1 cellular context compared by ENCODE assay signal in the genomic region with DNA sequence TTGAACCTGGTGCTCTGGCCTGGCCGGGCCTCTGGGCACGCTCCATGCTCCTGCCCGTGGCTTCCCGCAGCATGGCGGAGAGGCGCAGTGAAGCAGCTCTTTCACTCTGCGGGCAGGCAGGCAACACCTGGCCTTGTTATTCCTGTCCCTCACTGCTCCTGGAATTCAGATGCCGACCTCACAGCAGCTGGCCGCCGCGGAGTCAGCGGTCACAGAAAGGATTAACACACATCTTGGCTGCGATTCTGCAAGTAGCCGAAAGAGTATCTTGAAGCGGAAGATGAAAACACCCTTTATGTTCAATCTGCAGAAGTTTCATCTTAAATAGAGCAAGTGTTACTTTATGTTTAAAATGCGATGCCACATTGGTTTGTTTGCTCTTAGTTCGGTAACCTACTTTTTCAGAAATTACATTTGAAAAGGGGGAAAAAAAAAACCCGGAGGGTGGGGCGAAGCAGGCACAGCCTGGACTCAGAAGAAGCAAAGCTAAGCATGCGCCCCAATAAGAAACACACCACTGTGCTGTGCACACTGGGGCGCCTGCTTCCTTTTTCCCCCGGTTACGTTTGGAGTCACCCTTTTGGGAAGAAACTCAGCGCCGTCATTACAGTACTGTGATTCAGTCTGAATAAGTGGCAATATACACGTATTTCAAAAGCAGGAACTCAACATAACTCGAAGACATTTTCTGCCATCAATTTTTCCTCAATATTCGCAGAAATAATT.
TF ChIP-seq lines count a peak whose summit lies in the region.

No MANE protein-coding gene starts in this region.

TF ChIP-seq in WTC11, 78 proteins besides CTCF, POLR2A, EP300 and RAD21 (continued from another document):
- TF ChIP-seq SOX15 (CRISPR knock-in tag; IDR thresholded peaks at IDR 0.05) = no peak
- no peak for TF ChIP-seq NR3C1 (CRISPR knock-in tag; conservative IDR thresholded peaks at IDR 0.05; ENCODE audit: low read depth)
- 0 out of 2 replicates have a peak, but pooled peaks have one; percentile 25 for TF ChIP-seq CBFB (CRISPR knock-in tag; IDR thresholded peaks at IDR 0.05; ENCODE audit: low read depth)
- TF ChIP-seq, protein P1, sequence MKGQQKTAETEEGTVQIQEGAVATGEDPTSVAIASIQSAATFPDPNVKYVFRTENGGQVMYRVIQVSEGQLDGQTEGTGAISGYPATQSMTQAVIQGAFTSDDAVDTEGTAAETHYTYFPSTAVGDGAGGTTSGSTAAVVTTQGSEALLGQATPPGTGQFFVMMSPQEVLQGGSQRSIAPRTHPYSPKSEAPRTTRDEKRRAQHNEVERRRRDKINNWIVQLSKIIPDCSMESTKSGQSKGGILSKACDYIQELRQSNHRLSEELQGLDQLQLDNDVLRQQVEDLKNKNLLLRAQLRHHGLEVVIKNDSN (CRISPR knock-in tag; IDR thresholded peaks at IDR 0.05) = no peak
- no peak for TF ChIP-seq KAT7 (CRISPR knock-in tag; IDR thresholded peaks at IDR 0.05; ENCODE audit: borderline replicate concordance)
- TF ChIP-seq, protein P2, sequence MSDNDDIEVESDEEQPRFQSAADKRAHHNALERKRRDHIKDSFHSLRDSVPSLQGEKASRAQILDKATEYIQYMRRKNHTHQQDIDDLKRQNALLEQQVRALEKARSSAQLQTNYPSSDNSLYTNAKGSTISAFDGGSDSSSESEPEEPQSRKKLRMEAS (CRISPR knock-in tag; IDR thresholded peaks at IDR 0.05) = peak; percentile 39; the same call in 1 of the 2 replicates
- no peak for TF ChIP-seq ELF4 (CRISPR knock-in tag; IDR thresholded peaks at IDR 0.05; ENCODE audit: low read depth)
- no peak for TF ChIP-seq ZNF232 (CRISPR knock-in tag; IDR thresholded peaks at IDR 0.05)
- TF ChIP-seq TEAD4 (CRISPR knock-in tag; IDR thresholded peaks at IDR 0.05) = no peak
- no peak for TF ChIP-seq SMAD4 (CRISPR knock-in tag; IDR thresholded peaks at IDR 0.05)
- TF ChIP-seq, protein P3, sequence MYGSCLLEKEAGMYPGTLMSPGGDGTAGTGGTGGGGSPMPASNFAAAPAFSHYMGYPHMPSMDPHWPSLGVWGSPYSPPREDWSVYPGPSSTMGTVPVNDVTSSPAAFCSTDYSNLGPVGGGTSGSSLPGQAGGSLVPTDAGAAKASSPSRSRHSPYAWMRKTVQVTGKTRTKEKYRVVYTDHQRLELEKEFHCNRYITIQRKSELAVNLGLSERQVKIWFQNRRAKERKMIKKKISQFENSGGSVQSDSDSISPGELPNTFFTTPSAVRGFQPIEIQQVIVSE (CRISPR knock-in tag; IDR thresholded peaks at IDR 0.05; ENCODE audit: borderline replicate concordance) = no peak
- TF ChIP-seq, protein P4, sequence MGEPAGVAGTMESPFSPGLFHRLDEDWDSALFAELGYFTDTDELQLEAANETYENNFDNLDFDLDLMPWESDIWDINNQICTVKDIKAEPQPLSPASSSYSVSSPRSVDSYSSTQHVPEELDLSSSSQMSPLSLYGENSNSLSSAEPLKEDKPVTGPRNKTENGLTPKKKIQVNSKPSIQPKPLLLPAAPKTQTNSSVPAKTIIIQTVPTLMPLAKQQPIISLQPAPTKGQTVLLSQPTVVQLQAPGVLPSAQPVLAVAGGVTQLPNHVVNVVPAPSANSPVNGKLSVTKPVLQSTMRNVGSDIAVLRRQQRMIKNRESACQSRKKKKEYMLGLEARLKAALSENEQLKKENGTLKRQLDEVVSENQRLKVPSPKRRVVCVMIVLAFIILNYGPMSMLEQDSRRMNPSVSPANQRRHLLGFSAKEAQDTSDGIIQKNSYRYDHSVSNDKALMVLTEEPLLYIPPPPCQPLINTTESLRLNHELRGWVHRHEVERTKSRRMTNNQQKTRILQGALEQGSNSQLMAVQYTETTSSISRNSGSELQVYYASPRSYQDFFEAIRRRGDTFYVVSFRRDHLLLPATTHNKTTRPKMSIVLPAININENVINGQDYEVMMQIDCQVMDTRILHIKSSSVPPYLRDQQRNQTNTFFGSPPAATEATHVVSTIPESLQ (CRISPR knock-in tag; IDR thresholded peaks at IDR 0.05) = no peak
- TF ChIP-seq MYBL2 (CRISPR knock-in tag; IDR thresholded peaks at IDR 0.05) = no peak
- peak; percentile 98 for TF ChIP-seq ZNF121 (CRISPR knock-in tag; IDR thresholded peaks at IDR 0.05)
- TF ChIP-seq, protein P5, sequence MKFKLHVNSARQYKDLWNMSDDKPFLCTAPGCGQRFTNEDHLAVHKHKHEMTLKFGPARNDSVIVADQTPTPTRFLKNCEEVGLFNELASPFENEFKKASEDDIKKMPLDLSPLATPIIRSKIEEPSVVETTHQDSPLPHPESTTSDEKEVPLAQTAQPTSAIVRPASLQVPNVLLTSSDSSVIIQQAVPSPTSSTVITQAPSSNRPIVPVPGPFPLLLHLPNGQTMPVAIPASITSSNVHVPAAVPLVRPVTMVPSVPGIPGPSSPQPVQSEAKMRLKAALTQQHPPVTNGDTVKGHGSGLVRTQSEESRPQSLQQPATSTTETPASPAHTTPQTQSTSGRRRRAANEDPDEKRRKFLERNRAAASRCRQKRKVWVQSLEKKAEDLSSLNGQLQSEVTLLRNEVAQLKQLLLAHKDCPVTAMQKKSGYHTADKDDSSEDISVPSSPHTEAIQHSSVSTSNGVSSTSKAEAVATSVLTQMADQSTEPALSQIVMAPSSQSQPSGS (CRISPR knock-in tag; IDR thresholded peaks at IDR 0.05; ENCODE audit: borderline replicate concordance, low read depth) = no peak
- TF ChIP-seq, protein P6, sequence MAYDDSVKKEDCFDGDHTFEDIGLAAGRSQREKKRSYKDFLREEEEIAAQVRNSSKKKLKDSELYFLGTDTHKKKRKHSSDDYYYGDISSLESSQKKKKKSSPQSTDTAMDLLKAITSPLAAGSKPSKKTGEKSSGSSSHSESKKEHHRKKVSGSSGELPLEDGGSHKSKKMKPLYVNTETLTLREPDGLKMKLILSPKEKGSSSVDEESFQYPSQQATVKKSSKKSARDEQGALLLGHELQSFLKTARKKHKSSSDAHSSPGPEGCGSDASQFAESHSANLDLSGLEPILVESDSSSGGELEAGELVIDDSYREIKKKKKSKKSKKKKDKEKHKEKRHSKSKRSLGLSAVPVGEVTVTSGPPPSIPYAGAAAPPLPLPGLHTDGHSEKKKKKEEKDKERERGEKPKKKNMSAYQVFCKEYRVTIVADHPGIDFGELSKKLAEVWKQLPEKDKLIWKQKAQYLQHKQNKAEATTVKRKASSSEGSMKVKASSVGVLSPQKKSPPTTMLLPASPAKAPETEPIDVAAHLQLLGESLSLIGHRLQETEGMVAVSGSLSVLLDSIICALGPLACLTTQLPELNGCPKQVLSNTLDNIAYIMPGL (CRISPR knock-in tag; IDR thresholded peaks at IDR 0.05) = no peak
- no peak for TF ChIP-seq GRHL2 (CRISPR knock-in tag; IDR thresholded peaks at IDR 0.05; ENCODE audit: insufficient replicate concordance, severe bottlenecking)
- no peak for TF ChIP-seq RORB (CRISPR knock-in tag; IDR thresholded peaks at IDR 0.05)
TF ChIP-seq in WTC11: peak in this region for 3.
